In genomic region chr7:124959676-124960075, GRCh38 we compare ENCODE assay signal across 18 cellular contexts. TPM values are rescaled to one million over a fixed set of nuclear protein-coding genes. Genes with fewer than 3 reads are reported as not detected.
DNase-seq lines count a peak whose midpoint lies in the region; FAIRE-seq and TF ChIP-seq lines count a peak whose summit lies in the region.
"Had no signal": no experiment of that assay in that cellular context is flagged by ENCODE, and none has a peak within 500 bp of the region (broad histone marks: within the 10 kb centered on the region; RNA-seq: fewer than 3 reads in every experiment).

No MANE protein-coding gene starts in this region.

- H3K27ac ChIP-seq in uterus, result no peak overlapping the region
- H3K27ac ChIP-seq: BLaER1 had no signal

- no peaks in the 10 kb centered on the region for H3K36me3 ChIP-seq in uterus
- H3K36me3 ChIP-seq: BLaER1, HAP-1 had no signal

- in situ Hi-C loops in astrocyte of the spinal cord (cut with HindIII; ENCODE audit: low sequenced_read_pairs), result no loop called here

- TF ChIP-seq CTCF in astrocyte of the spinal cord (IDR thresholded peaks at IDR 0.05; ENCODE audit: low read depth, low read length) (no peak), uterus (IDR thresholded peaks at IDR 0.05) (no peak)

- no peak overlapping the region for H3K4me3 ChIP-seq in Jurkat, Clone E6-1 (ENCODE audit: low read length)
- H3K4me3 ChIP-seq in astrocyte of the spinal cord (ENCODE audit: low read depth, low read length) (no peak overlapping the region), uterus (no peak overlapping the region)
- H3K4me3 ChIP-seq: BLaER1, GM12878, GM23338, HAP-1 had no signal

- intact Hi-C loops in uterus (cut with DNase I; ENCODE audit: low total_unique reads), result no loop called here

- no peaks in the 10 kb centered on the region for H3K27me3 ChIP-seq in uterus
- H3K27me3 ChIP-seq: BLaER1 had no signal

- no peak for FAIRE-seq in H54 (lab: Jason Lieb, UNC)
- FAIRE-seq: GM12878, GM18507, HepG2, HTR-8/SVneo had no signal

- no peaks in the 10 kb centered on the region for H3K9me3 ChIP-seq in uterus
- H3K9me3 ChIP-seq: HAP-1 had no signal

- H3K4me1 ChIP-seq in uterus, result no peaks in the 10 kb centered on the region
- H3K4me1 ChIP-seq: BLaER1, HAP-1 had no signal

- no peak for TF ChIP-seq POLR2A in uterus (IDR thresholded peaks at IDR 0.05)
- no peak for TF ChIP-seq POLR2A in H54 (IDR thresholded peaks at IDR 0.05; ENCODE audit: low read depth, low read length)

- DNase-seq in COLO829 (ENCODE audit: low spot score), result peak; percentile 25
- DNase-seq in Jurkat, Clone E6-1 (ENCODE audit: low read depth, low spot score), result peak; percentile 1
- peak; percentile 9 for DNase-seq in SW480 (ENCODE audit: low spot score)
- peak; percentile 45 for DNase-seq in astrocyte of the spinal cord (ENCODE audit: low read depth, low spot score)
- no peak for DNase-seq in uterus
- DNase-seq in H54 (ENCODE audit: insufficient read length, low spot score), result no peak
- DNase-seq in islet precursor cell, result no peak
- DNase-seq: 8988T; AML-193; CD8-positive, alpha-beta memory T cell; DMS 273 treated with DMSO at 0.1 percent for 48 hours had no signal

RNA-seq across cellular contexts. Expression of gene POT1, which starts 30.1 kb away (rescaled TPM):
- polyA plus RNA-seq in Jurkat, Clone E6-1 (2012; ENCODE audit: insufficient read depth, insufficient read length), result 12.4 TPM
- 10 to 100 TPM; 13.8 to 91.6 (median 23.5) TPM for total RNA-seq in uterus

Comparison
In these comparisons a context has a peak if more than half of its experiments do, and no peak if none do; other contexts are left out.
1. DNase-seq: peak in COLO829 (single experiment), Jurkat, Clone E6-1 (single experiment), SW480 (single experiment) and astrocyte of the spinal cord (single experiment); none in uterus (0 of 2), H54 (single experiment) and islet precursor cell (single experiment).